1 cellular context compared by ENCODE assay signal in the genomic region with DNA sequence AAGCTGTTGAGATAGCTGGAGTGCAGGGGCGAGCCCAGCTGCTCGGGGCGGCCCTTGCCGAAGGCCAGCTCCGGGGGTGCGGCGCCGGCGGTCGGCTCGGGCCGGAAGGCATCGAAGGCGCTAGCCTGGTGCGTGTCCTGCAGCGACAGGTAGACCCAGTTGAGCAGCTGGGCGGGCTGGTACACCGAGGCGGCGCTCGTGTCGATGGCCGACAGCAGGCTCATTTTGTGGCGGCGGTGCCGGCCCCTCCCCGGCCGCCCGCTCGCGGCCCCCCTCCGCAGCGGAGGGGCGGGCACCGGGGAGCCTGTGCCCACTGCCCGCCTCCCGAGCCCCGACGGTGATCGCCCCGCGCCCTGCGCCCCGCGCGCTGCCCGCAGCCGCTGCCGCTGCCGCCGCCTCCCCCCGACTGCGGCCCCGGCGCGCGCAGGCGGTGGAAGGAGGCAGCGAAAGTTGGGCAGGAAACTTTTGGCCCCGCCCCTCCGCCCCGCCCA.
TF ChIP-seq lines count a peak whose summit lies in the region.

TSS of gene ZCCHC24 (minus strand) at position 408 of the 491 bp plus-strand sequence. CDS start at position 224, 184 bp downstream.

TF ChIP-seq in K562, 482 proteins besides CTCF, POLR2A, EP300 and RAD21 (continued from another document):
- TF ChIP-seq, protein P1, sequence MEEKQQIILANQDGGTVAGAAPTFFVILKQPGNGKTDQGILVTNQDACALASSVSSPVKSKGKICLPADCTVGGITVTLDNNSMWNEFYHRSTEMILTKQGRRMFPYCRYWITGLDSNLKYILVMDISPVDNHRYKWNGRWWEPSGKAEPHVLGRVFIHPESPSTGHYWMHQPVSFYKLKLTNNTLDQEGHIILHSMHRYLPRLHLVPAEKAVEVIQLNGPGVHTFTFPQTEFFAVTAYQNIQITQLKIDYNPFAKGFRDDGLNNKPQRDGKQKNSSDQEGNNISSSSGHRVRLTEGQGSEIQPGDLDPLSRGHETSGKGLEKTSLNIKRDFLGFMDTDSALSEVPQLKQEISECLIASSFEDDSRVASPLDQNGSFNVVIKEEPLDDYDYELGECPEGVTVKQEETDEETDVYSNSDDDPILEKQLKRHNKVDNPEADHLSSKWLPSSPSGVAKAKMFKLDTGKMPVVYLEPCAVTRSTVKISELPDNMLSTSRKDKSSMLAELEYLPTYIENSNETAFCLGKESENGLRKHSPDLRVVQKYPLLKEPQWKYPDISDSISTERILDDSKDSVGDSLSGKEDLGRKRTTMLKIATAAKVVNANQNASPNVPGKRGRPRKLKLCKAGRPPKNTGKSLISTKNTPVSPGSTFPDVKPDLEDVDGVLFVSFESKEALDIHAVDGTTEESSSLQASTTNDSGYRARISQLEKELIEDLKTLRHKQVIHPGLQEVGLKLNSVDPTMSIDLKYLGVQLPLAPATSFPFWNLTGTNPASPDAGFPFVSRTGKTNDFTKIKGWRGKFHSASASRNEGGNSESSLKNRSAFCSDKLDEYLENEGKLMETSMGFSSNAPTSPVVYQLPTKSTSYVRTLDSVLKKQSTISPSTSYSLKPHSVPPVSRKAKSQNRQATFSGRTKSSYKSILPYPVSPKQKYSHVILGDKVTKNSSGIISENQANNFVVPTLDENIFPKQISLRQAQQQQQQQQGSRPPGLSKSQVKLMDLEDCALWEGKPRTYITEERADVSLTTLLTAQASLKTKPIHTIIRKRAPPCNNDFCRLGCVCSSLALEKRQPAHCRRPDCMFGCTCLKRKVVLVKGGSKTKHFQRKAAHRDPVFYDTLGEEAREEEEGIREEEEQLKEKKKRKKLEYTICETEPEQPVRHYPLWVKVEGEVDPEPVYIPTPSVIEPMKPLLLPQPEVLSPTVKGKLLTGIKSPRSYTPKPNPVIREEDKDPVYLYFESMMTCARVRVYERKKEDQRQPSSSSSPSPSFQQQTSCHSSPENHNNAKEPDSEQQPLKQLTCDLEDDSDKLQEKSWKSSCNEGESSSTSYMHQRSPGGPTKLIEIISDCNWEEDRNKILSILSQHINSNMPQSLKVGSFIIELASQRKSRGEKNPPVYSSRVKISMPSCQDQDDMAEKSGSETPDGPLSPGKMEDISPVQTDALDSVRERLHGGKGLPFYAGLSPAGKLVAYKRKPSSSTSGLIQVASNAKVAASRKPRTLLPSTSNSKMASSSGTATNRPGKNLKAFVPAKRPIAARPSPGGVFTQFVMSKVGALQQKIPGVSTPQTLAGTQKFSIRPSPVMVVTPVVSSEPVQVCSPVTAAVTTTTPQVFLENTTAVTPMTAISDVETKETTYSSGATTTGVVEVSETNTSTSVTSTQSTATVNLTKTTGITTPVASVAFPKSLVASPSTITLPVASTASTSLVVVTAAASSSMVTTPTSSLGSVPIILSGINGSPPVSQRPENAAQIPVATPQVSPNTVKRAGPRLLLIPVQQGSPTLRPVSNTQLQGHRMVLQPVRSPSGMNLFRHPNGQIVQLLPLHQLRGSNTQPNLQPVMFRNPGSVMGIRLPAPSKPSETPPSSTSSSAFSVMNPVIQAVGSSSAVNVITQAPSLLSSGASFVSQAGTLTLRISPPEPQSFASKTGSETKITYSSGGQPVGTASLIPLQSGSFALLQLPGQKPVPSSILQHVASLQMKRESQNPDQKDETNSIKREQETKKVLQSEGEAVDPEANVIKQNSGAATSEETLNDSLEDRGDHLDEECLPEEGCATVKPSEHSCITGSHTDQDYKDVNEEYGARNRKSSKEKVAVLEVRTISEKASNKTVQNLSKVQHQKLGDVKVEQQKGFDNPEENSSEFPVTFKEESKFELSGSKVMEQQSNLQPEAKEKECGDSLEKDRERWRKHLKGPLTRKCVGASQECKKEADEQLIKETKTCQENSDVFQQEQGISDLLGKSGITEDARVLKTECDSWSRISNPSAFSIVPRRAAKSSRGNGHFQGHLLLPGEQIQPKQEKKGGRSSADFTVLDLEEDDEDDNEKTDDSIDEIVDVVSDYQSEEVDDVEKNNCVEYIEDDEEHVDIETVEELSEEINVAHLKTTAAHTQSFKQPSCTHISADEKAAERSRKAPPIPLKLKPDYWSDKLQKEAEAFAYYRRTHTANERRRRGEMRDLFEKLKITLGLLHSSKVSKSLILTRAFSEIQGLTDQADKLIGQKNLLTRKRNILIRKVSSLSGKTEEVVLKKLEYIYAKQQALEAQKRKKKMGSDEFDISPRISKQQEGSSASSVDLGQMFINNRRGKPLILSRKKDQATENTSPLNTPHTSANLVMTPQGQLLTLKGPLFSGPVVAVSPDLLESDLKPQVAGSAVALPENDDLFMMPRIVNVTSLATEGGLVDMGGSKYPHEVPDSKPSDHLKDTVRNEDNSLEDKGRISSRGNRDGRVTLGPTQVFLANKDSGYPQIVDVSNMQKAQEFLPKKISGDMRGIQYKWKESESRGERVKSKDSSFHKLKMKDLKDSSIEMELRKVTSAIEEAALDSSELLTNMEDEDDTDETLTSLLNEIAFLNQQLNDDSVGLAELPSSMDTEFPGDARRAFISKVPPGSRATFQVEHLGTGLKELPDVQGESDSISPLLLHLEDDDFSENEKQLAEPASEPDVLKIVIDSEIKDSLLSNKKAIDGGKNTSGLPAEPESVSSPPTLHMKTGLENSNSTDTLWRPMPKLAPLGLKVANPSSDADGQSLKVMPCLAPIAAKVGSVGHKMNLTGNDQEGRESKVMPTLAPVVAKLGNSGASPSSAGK (IDR thresholded peaks at IDR 0.05), result no peak; the same call in 1 of the 2 replicates
- TF ChIP-seq, protein P2, sequence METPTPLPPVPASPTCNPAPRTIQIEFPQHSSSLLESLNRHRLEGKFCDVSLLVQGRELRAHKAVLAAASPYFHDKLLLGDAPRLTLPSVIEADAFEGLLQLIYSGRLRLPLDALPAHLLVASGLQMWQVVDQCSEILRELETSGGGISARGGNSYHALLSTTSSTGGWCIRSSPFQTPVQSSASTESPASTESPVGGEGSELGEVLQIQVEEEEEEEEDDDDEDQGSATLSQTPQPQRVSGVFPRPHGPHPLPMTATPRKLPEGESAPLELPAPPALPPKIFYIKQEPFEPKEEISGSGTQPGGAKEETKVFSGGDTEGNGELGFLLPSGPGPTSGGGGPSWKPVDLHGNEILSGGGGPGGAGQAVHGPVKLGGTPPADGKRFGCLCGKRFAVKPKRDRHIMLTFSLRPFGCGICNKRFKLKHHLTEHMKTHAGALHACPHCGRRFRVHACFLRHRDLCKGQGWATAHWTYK (CRISPR knock-in tag; IDR thresholded peaks at IDR 0.05), result peak; percentile 44; the same call in 1 of the 2 replicates
- TF ChIP-seq TEAD4 (IDR thresholded peaks at IDR 0.05; ENCODE audit: low read length) (no peak), TEAD4 (CRISPR knock-in tag; IDR thresholded peaks at IDR 0.05; ENCODE audit: borderline replicate concordance) (no peak), PURB (CRISPR knock-in tag; IDR thresholded peaks at IDR 0.05; ENCODE audit: low read depth) (no peak), ZNF699 (CRISPR knock-in tag; IDR thresholded peaks at IDR 0.05; ENCODE audit: insufficient replicate concordance) (no peak), MAFG (tag; conservative IDR thresholded peaks at IDR 0.05) (no peak), ZNF23 (CRISPR knock-in tag; IDR thresholded peaks at IDR 0.05) (no peak), FIP1L1 (IDR thresholded peaks at IDR 0.05; ENCODE audit: low read depth, low read length, poor library complexity, severe bottlenecking) (peak; percentile 26), MTF1 (CRISPR knock-in tag; IDR thresholded peaks at IDR 0.05; ENCODE audit: borderline replicate concordance) (no peak), DEAF1 (CRISPR knock-in tag; IDR thresholded peaks at IDR 0.05) (no peak), MAZ (CRISPR knock-in tag; conservative IDR thresholded peaks at IDR 0.05 in 1 of 2, IDR thresholded peaks at IDR 0.05 in 1 of 2) (no peak), BACH1 (tag; IDR thresholded peaks at IDR 0.05) (no peak), KDM1A (IDR thresholded peaks at IDR 0.05) (no peak), TAF15 (IDR thresholded peaks at IDR 0.05; ENCODE audit: low read depth, low read length) (no peak), CSDE1 (IDR thresholded peaks at IDR 0.05) (no peak)
- TF ChIP-seq, protein P3, sequence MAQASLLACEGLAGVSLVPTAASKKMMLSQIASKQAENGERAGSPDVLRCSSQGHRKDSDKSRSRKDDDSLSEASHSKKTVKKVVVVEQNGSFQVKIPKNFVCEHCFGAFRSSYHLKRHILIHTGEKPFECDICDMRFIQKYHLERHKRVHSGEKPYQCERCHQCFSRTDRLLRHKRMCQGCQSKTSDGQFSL (CRISPR knock-in tag; IDR thresholded peaks at IDR 0.05), result no peak
- TF ChIP-seq, protein P3 (tag; IDR thresholded peaks at IDR 0.05), result 0 out of 4 replicates have a peak, but pooled peaks of 1 of the 2 experiments have one; percentile 20
- TF ChIP-seq, protein P4, sequence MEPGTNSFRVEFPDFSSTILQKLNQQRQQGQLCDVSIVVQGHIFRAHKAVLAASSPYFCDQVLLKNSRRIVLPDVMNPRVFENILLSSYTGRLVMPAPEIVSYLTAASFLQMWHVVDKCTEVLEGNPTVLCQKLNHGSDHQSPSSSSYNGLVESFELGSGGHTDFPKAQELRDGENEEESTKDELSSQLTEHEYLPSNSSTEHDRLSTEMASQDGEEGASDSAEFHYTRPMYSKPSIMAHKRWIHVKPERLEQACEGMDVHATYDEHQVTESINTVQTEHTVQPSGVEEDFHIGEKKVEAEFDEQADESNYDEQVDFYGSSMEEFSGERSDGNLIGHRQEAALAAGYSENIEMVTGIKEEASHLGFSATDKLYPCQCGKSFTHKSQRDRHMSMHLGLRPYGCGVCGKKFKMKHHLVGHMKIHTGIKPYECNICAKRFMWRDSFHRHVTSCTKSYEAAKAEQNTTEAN (CRISPR knock-in tag; IDR thresholded peaks at IDR 0.05), result no peak
